ENCODE assay signal across 35 cellular contexts in genomic region chr5:147813696-147814095, GRCh38. TPM values are rescaled to one million over a fixed set of nuclear protein-coding genes. Genes with fewer than 3 reads are reported as not detected.
"Had no signal": no experiment of that assay in that cellular context is flagged by ENCODE, and none has a peak within 500 bp of the region (broad histone marks: within the 10 kb centered on the region; RNA-seq: fewer than 3 reads in every experiment).

No MANE protein-coding gene starts in this region.

- H3K27me3 ChIP-seq: adrenal gland, body of pancreas, brain microvascular endothelial cell, breast epithelium had no signal

- H3K36me3 ChIP-seq: adrenal gland, brain microvascular endothelial cell, breast epithelium had no signal

- H3K9me3 ChIP-seq: adrenal gland, body of pancreas, breast epithelium had no signal

- H3K27ac ChIP-seq: adrenal gland, body of pancreas, brain microvascular endothelial cell, breast epithelium, VCaP had no signal

- DNase-seq: activated B cell treated with CpG ODN at 0.5 μM for 24 hours; activated CD4-positive, alpha-beta memory T cell treated with anti-CD3 and anti-CD28 coated beads for 36 hours; activated CD4-positive, alpha-beta T cell treated with anti-CD3 and anti-CD28 coated beads for 4 hours; activated CD4-positive, alpha-beta T cell treated with anti-CD3 and anti-CD28 coated beads, Interleukin-2, amount 10 ng/mL, durations not matched to agents 24 days and 14 days; activated CD4-positive, alpha-beta T cell treated with anti-CD3 and anti-CD28 coated beads, Interleukin-2, amount 50 U/mL, for 1 hour; activated CD4-positive, alpha-beta T cell treated with anti-CD3 and anti-CD28 coated beads, Interleukin-2, amount 50 U/mL, for 4 hours; activated CD4-positive, CD25-positive, alpha-beta regulatory T cell treated with anti-CD3 and anti-CD28 coated beads, Interleukin-2, amount 50 U/mL, for 72 hours; activated CD8-positive, alpha-beta memory T cell treated with anti-CD3 and anti-CD28 coated beads, Interleukin-2, amount 50 U/mL, for 4 hours; activated CD8-positive, alpha-beta T cell treated with anti-CD3 and anti-CD28 coated beads for 36 hours; activated effector memory CD4-positive, alpha-beta T cell treated with anti-CD3 and anti-CD28 coated beads, Interleukin-2, amount 50 U/mL, for 16 hours; activated gamma-delta T cell treated with Interleukin-2 at 50 U/mL for 16 hours; activated naive CD4-positive, alpha-beta T cell; activated naive CD4-positive, alpha-beta T cell treated with anti-CD3 and anti-CD28 coated beads for 36 hours; activated naive CD4-positive, alpha-beta T cell treated with anti-CD3 and anti-CD28 coated beads, Interleukin-2, amount 50 U/mL, for 16 hours; activated naive CD8-positive, alpha-beta T cell treated with anti-CD3 and anti-CD28 coated beads for 36 hours; activated T-cell treated with anti-CD3 and anti-CD28 coated beads for 4 hours; activated T-cell treated with anti-CD3 and anti-CD28 coated beads, Interleukin-2, amount 50 U/mL, for 1 hour; activated T-cell treated with anti-CD3 and anti-CD28 coated beads, Interleukin-2, amount 50 U/mL, for 4 hours; activated T-cell treated with anti-CD3 and anti-CD28 coated beads, Interleukin-2, amount 50 U/mL, for 72 hours; adrenal gland; amniotic stem cell; aorta; body of pancreas; brain microvascular endothelial cell; central memory CD4-positive, alpha-beta T cell; T-helper 2 cell; T-helper 9 cell had no signal

- H3K4me3 ChIP-seq: adrenal gland, body of pancreas, breast epithelium had no signal

- H3K4me1 ChIP-seq: adrenal gland, breast epithelium had no signal

RNA-seq across cellular contexts. Expression of gene SPINK1, which starts 17.8 kb away (rescaled TPM):
- total RNA-seq: activated B cell treated with CpG ODN at 0.5 μM for 24 hours; activated CD4-positive, alpha-beta memory T cell treated with anti-CD3 and anti-CD28 coated beads for 36 hours; activated CD4-positive, alpha-beta T cell treated with anti-CD3 and anti-CD28 coated beads, Interleukin-2, amount 10 ng/mL, durations not matched to agents 24 days and 14 days; activated CD8-positive, alpha-beta memory T cell treated with anti-CD3 and anti-CD28 coated beads for 36 hours; activated CD8-positive, alpha-beta T cell treated with anti-CD3 and anti-CD28 coated beads for 36 hours; activated naive CD4-positive, alpha-beta T cell treated with anti-CD3 and anti-CD28 coated beads for 36 hours; activated naive CD4-positive, alpha-beta T cell treated with anti-CD3 and anti-CD28 coated beads, Interleukin-2, amount 50 U/mL, for 72 hours; activated naive CD8-positive, alpha-beta T cell treated with anti-CD3 and anti-CD28 coated beads for 36 hours; activated T-cell treated with anti-CD3 and anti-CD28 coated beads, Interleukin-2, amount 50 U/mL, for 72 hours; activated T-helper 1 cell treated with anti-CD3 and anti-CD28 coated beads, Interleukin-12 subunit alpha, Interleukin-12 subunit beta, Interleukin-2, Interleukin-4 antibody, amounts not matched to agents 30 ng/mL and 10 ng/mL and 1 ng/mL, durations not matched to agents 14 hours and 24 hours and 36 hours; activated T-helper 17 cell treated with anti-CD3 and anti-CD28 coated beads, Interleukin-2, amount 50 U/mL, for 72 hours; astrocyte; cerebellum had no signal
